ENCODE assay signal across 17 cellular contexts in the genomic region with DNA sequence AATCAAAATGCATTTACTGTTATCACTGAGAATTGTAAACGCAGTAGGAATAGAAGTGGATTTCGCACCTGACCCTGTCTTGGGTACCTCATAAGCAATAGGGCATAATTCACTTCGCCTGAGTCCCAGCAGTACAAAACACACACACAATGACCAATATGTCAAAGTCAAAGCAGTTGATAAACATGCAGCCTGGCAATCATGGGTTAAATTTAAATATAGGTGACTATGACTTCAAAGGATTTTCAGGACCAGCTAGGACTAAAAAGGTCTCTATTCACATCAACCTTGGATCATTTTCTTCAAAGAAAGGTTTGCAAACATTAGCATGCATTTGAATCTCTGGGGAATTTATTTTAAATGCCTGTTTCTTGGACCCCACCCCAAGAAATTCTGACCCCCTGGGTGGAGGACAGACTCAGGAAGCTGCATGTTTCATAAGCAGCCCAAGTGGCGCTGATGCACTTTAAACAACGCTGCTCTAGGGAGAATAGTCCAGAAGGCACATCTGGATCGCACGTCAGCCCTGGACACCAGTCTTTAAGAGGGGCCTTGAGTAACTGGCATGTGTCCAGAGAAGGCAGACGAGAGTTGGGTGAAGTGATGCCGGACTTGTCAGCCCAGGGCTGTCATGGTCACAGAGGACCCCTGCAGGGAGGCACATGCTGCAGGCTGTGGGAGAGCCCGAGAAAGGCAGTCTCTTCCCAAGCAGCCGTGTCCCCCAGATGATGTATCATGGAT. TPM values are rescaled to one million over a fixed set of nuclear protein-coding genes. Genes with fewer than 3 reads are reported as not detected.
DNase-seq lines count a peak whose midpoint lies in the region; ATAC-seq, FAIRE-seq and TF ChIP-seq lines count a peak whose summit lies in the region.
"Had no signal": no experiment of that assay in that cellular context is flagged by ENCODE, and none has a peak within 500 bp of the region (broad histone marks: within the 10 kb centered on the region; RNA-seq: fewer than 3 reads in every experiment).

No MANE protein-coding gene starts in this region.

- intact Hi-C loops in PC-3 (cut with micrococcal nuclease) = loop anchor here (1.0 kb wide), 1 partner anchor 53 kb away; no protein-coding TSS in a partner anchor
- intact Hi-C loops in stomach (cut with DNase I; ENCODE audit: low total_unique reads) = no loop called here

- peaks cover 4% of the 10 kb centered on the region for H3F3A ChIP-seq in PC-3 (ENCODE audit: low read length, unreplicated experiment)

- H3K79me2 ChIP-seq in ACC112 (ENCODE audit: control insufficient read depth, insufficient read depth, low read length, unreplicated experiment) (no peaks in the 10 kb centered on the region), PC-3 (ENCODE audit: low read length) (no peaks in the 10 kb centered on the region; the same call in 1 of the 2 replicates)

- H3K27ac ChIP-seq in ACC112 (ENCODE audit: low read depth, low read length) = peak overlapping the region; percentile 62
- peak overlapping the region; percentile 85 for H3K27ac ChIP-seq in PC-3 (ENCODE audit: low read length)
- peak overlapping the region; percentile 40 for H3K27ac ChIP-seq in epithelial cell of prostate
- no peak overlapping the region for H3K27ac ChIP-seq in stomach
- H3K27ac ChIP-seq: lower lobe of right lung had no signal

- H4K20me1 ChIP-seq in PC-3 (ENCODE audit: low read length) = no peaks in the 10 kb centered on the region

- peak overlapping the region; percentile 18 for H2AFZ ChIP-seq in ACC112 (ENCODE audit: low read length, unreplicated experiment)
- H2AFZ ChIP-seq in PC-3 (ENCODE audit: low read length) = no peak overlapping the region

- CTCF ChIA-PET in PC-3 (lab: Charles Lee) = no interaction called here

- TF ChIP-seq CTCF in PC-3 (conservative IDR thresholded peaks at IDR 0.05; ENCODE audit: low read depth, low read length) (no peak), stomach (IDR thresholded peaks at IDR 0.05) (no peak)

- 0 out of 2 replicates have a peak overlapping the region, but pooled peaks have one; percentile 1 for H3K4me2 ChIP-seq in PC-3 (ENCODE audit: low read length)

- H3K36me3 ChIP-seq in ACC112 (ENCODE audit: insufficient read depth, low read length) = no peaks in the 10 kb centered on the region
- H3K36me3 ChIP-seq in PC-3 (ENCODE audit: low read depth, low read length) = no peaks in the 10 kb centered on the region
- no peaks in the 10 kb centered on the region for H3K36me3 ChIP-seq in stomach
- H3K36me3 ChIP-seq: lower lobe of right lung had no signal

- no peak for TF ChIP-seq EP300 in stomach (IDR thresholded peaks at IDR 0.05)

- BruUV-seq in PC-3 (replicated peaks; lab: Mats Ljungman, UMichigan) = no TSS peak

- WGBS in stomach, 5 donors = 74 to 81% (median 79%) methylated on average over 11 of the region's 11 CpGs

- no peaks in the 10 kb centered on the region for H3K9me2 ChIP-seq in PC-3 (replicated peaks; ENCODE audit: low read length)

- DNase-seq in ELR (ENCODE audit: low read depth) = peak; percentile 24
- DNase-seq in PC-3 = no peak
- DNase-seq in epithelial cell of prostate (ENCODE audit: low read depth, low spot score) = no peak
- DNase-seq in stimulated activated naive CD4-positive, alpha-beta T cell treated with Interleukin-2 at 50 U/mL for 16 hours (lab: John Stamatoyannopoulos, UW) = no peak
- DNase-seq in stomach = no peak
- no peak for DNase-seq in GM19239 (ENCODE audit: insufficient read length, low spot score)
- DNase-seq: activated CD4-positive, alpha-beta T cell treated with anti-CD3 and anti-CD28 coated beads, Interleukin-2, amount 10 ng/mL, durations not matched to agents 7 days and 5 days; activated naive CD4-positive, alpha-beta T cell treated with Interleukin-2 at 50 U/mL for 16 hours; AML-193; Calu3; GF-D8; lower lobe of right lung; NCI-H1694; NCI-H526; stimulated activated CD4-positive, alpha-beta T cell treated with anti-CD3 and anti-CD28 coated beads, Interleukin-2, amount 100 ng/mL, for 48 hours had no signal

- H3K9me3 ChIP-seq in PC-3 (ENCODE audit: low read length) (no peaks in the 10 kb centered on the region), stomach (no peaks in the 10 kb centered on the region)
- H3K9me3 ChIP-seq: lower lobe of right lung had no signal

- no peak overlapping the region for H3K9ac ChIP-seq in PC-3 (ENCODE audit: low read length)

- peaks cover 48% of the 10 kb centered on the region for H3K4me1 ChIP-seq in ACC112 (ENCODE audit: control insufficient read depth, insufficient read depth, low read length, unreplicated experiment)
- peaks cover 71% of the 10 kb centered on the region for H3K4me1 ChIP-seq in PC-3 (ENCODE audit: insufficient read depth, low read length)
- H3K4me1 ChIP-seq in stomach = peaks cover 7 to 32% (median 18%) of the 10 kb centered on the region in 4 donors
- H3K4me1 ChIP-seq: lower lobe of right lung had no signal

- no peak for FAIRE-seq in GM19239 (lab: Jason Lieb, UNC)
- FAIRE-seq: GM12878 had no signal

- no peak overlapping the region for H3K4me3 ChIP-seq in ACC112 (ENCODE audit: low read depth, low read length)
- H3K4me3 ChIP-seq in PC-3 (ENCODE audit: low read length) = no peak overlapping the region
- no peak overlapping the region for H3K4me3 ChIP-seq in stomach
- H3K4me3 ChIP-seq: GM12878, lower lobe of right lung had no signal

- no peaks in the 10 kb centered on the region for H3K27me3 ChIP-seq in ACC112 (ENCODE audit: insufficient read depth, low read length)
- H3K27me3 ChIP-seq in PC-3 (ENCODE audit: low read length) = no peaks in the 10 kb centered on the region
- no peaks in the 10 kb centered on the region for H3K27me3 ChIP-seq in stomach

- POLR2A ChIA-PET in PC-3 (lab: Charles Lee; ENCODE audit: unreplicated experiment) = no interaction called here

- no peak for ATAC-seq in PC-3
- ATAC-seq: GM12878, lower lobe of right lung had no signal

- TF ChIP-seq POLR2A in stomach (IDR thresholded peaks at IDR 0.05) = no peak

RNA-seq across cellular contexts. Expression of a gene that starts 55.7 kb away (rescaled TPM):
- total RNA-seq in PC-3 (2014; rRNA removed) (192 and 271 TPM in 2 replicates), stomach (100 to 1,000 TPM in 2 of 5 donors, 10 to 100 TPM in 3; 36.2 to 191 (median 67.0) TPM)
- polyA plus RNA-seq in stomach = 100 to 1,000 TPM in 2 of 3 donors, 10 to 100 TPM in 1; 64.5 to 169 (median 101) TPM

Comparison
In these comparisons a context has a peak if more than half of its experiments do, and no peak if none do; other contexts are left out.
1. H3K27ac ChIP-seq: peak in ACC112 (single experiment), PC-3 (single experiment) and epithelial cell of prostate (single experiment); none in stomach (0 of 5).